Comparison of ENCODE assay signal across 8 cellular contexts in genomic region chr11:73875840-73876239, GRCh38. TPM values are rescaled to one million over a fixed set of nuclear protein-coding genes. Genes with fewer than 3 reads are reported as not detected.
DNase-seq lines count a peak whose midpoint lies in the region; ATAC-seq and TF ChIP-seq lines count a peak whose summit lies in the region.

No MANE protein-coding gene starts in this region.

- H3K36me3 Mint-ChIP-seq in CD8-positive, alpha-beta T cell: peaks cover 59% of the 10 kb centered on the region
- H3K36me3 Mint-ChIP-seq in natural killer cell treated with Interleukin-12 subunit alpha and Interleukin-12 subunit beta and Interleukin-15 and Interleukin-18, amount 100 ng/mL, for 72 hours: peaks cover 11% of the 10 kb centered on the region

- DNase-seq in CD8-positive, alpha-beta T cell: no peak
- DNase-seq in MG63 (peak; percentile 2), choroid plexus epithelial cell (ENCODE audit: low read depth) (no peak), kidney tubule cell (ENCODE audit: low spot score) (no peak), head of caudate nucleus (no peak)
- no peak for DNase-seq in natural killer cell treated with Interleukin-12 subunit alpha and Interleukin-12 subunit beta and Interleukin-15 and Interleukin-18, amount 100 ng/mL, for 72 hours (ENCODE audit: low spot score)

- H3K9me3 Mint-ChIP-seq in CD8-positive, alpha-beta T cell: no peaks in the 10 kb centered on the region
- no peaks in the 10 kb centered on the region for H3K9me3 Mint-ChIP-seq in natural killer cell treated with Interleukin-12 subunit alpha and Interleukin-12 subunit beta and Interleukin-15 and Interleukin-18, amount 100 ng/mL, for 72 hours

- CTCF ChIA-PET in CD8-positive, alpha-beta T cell (lab: Charles Lee): no interaction called here

- H3K4me1 Mint-ChIP-seq in CD8-positive, alpha-beta T cell (ENCODE audit: low read depth): peaks cover 42% of the 10 kb centered on the region
- peaks cover 15 to 27% of the 10 kb centered on the region in 2 donors for H3K4me1 Mint-ChIP-seq in natural killer cell treated with Interleukin-12 subunit alpha and Interleukin-12 subunit beta and Interleukin-15 and Interleukin-18, amount 100 ng/mL, for 72 hours (ENCODE audit: low read depth in 2 of 2)

- POLR2A ChIA-PET in CD8-positive, alpha-beta T cell (lab: Charles Lee): interaction anchor here (0.9 to 1.3 kb wide), 2 partner anchors 10 to 114 kb away, joined by 3 read pairs; no protein-coding TSS in a partner anchor

- peaks cover 21% of the 10 kb centered on the region for H3K4me1 ChIP-seq in CD8-positive, alpha-beta T cell (ENCODE audit: insufficient read depth, low read length)

- no peak for ATAC-seq in CD8-positive, alpha-beta T cell
- ATAC-seq in natural killer cell treated with Interleukin-12 subunit alpha and Interleukin-12 subunit beta and Interleukin-15 and Interleukin-18, amount 100 ng/mL, for 72 hours: no peak
- no peak for ATAC-seq in HG03095 (IDR thresholded peaks at IDR 0.05; ENCODE audit: unreplicated experiment)
- no peak for ATAC-seq in HG03354 (IDR thresholded peaks at IDR 0.05; ENCODE audit: poor library complexity, severe bottlenecking, unreplicated experiment)

- intact Hi-C loops in CD8-positive, alpha-beta T cell (cut with DNase I, micrococcal nuclease): loop anchor here (1.0 to 10.0 kb wide), 13 partner anchors 87 to 1951 kb away; partner anchors contain the start of genes FAM168A (in 2 of the 2), ATG16L2 (in 1 of the 2), C2CD3 (in 1 of the 2) and FCHSD2 (in 1 of the 2)
- intact Hi-C loops in head of caudate nucleus (cut with DNase I): loop anchor here (2.0 to 5.0 kb wide), 2 partner anchors 89 to 115 kb away; partner anchors contain the start of genes MRPL48 and RAB6A

- H3K36me3 ChIP-seq in CD8-positive, alpha-beta T cell (ENCODE audit: insufficient read depth, low read length): peaks cover 9% of the 10 kb centered on the region
- H3K36me3 ChIP-seq in MG63: peaks cover 54% of the 10 kb centered on the region

- H3K9me3 ChIP-seq in CD8-positive, alpha-beta T cell (ENCODE audit: low read length): no peaks in the 10 kb centered on the region
- no peaks in the 10 kb centered on the region for H3K9me3 ChIP-seq in MG63

- no peaks in the 10 kb centered on the region for H3K27me3 ChIP-seq in CD8-positive, alpha-beta T cell (ENCODE audit: insufficient read depth, low read length)
- H3K27me3 ChIP-seq in MG63: no peaks in the 10 kb centered on the region

- no peaks in the 10 kb centered on the region for H3K27me3 Mint-ChIP-seq in CD8-positive, alpha-beta T cell (ENCODE audit: low read depth)
- no peaks in the 10 kb centered on the region for H3K27me3 Mint-ChIP-seq in natural killer cell treated with Interleukin-12 subunit alpha and Interleukin-12 subunit beta and Interleukin-15 and Interleukin-18, amount 100 ng/mL, for 72 hours

- peak overlapping the region; percentile 79 for H3K27ac ChIP-seq in CD8-positive, alpha-beta T cell (ENCODE audit: low read depth, low read length)

- no peak for TF ChIP-seq CTCF in CD8-positive, alpha-beta T cell (IDR thresholded peaks at IDR 0.05)
- no peak for TF ChIP-seq CTCF in choroid plexus epithelial cell (conservative IDR thresholded peaks at IDR 0.05; ENCODE audit: low read depth, low read length)

- peak overlapping the region; percentile 97 for H3K4me3 Mint-ChIP-seq in CD8-positive, alpha-beta T cell
- peak overlapping the region; percentile 99 for H3K4me3 Mint-ChIP-seq in natural killer cell treated with Interleukin-12 subunit alpha and Interleukin-12 subunit beta and Interleukin-15 and Interleukin-18, amount 100 ng/mL, for 72 hours

- H3K4me3 ChIP-seq in CD8-positive, alpha-beta T cell (ENCODE audit: low read depth, low read length): peak overlapping the region; percentile 79
- peak overlapping the region; percentile 84 for H3K4me3 ChIP-seq in MG63
- H3K4me3 ChIP-seq in choroid plexus epithelial cell (ENCODE audit: low read depth, low read length): peak overlapping the region; percentile 94

- H3K27ac Mint-ChIP-seq in CD8-positive, alpha-beta T cell: peak overlapping the region; percentile 98
- peak overlapping the region; percentile 97 to 98 for H3K27ac Mint-ChIP-seq in natural killer cell treated with Interleukin-12 subunit alpha and Interleukin-12 subunit beta and Interleukin-15 and Interleukin-18, amount 100 ng/mL, for 72 hours

RNA-seq across cellular contexts. Expression of gene COA4, which starts 0.8 kb away (rescaled TPM):
- 10 to 100 TPM; 22.0 to 25.1 TPM for total RNA-seq in CD8-positive, alpha-beta T cell
- 72.3 and 74.8 TPM in 2 replicates for total RNA-seq in MG63 (2014; rRNA removed; shearing (Covaris generic); ENCODE audit: low replicate concordance)
- 100 to 1,000 TPM in 1 of 2 donors, 10 to 100 TPM in 1; 77.2 to 101 TPM for total RNA-seq in natural killer cell treated with Interleukin-12 subunit alpha and Interleukin-12 subunit beta and Interleukin-15 and Interleukin-18, amount 100 ng/mL, for 72 hours

RNA-seq across cellular contexts. Expression of gene PAAF1, which starts 1.0 kb away (rescaled TPM):
- 1 to 10 TPM; 6.2 to 6.4 TPM for total RNA-seq in CD8-positive, alpha-beta T cell
- 9.8 and 12.1 TPM in 2 replicates for total RNA-seq in MG63 (2014; rRNA removed; shearing (Covaris generic); ENCODE audit: low replicate concordance)
- total RNA-seq in natural killer cell treated with Interleukin-12 subunit alpha and Interleukin-12 subunit beta and Interleukin-15 and Interleukin-18, amount 100 ng/mL, for 72 hours: 10 to 100 TPM; 22.5 to 26.3 TPM
